16 cellular contexts compared by ENCODE assay signal in genomic region chr14:64409509-64409908, GRCh38. TPM values are rescaled to one million over a fixed set of nuclear protein-coding genes. Genes with fewer than 3 reads are reported as not detected.
DNase-seq lines count a peak whose midpoint lies in the region; ATAC-seq, FAIRE-seq and TF ChIP-seq lines count a peak whose summit lies in the region.
"Had no signal": no experiment of that assay in that cellular context is flagged by ENCODE, and none has a peak within 500 bp of the region (broad histone marks: within the 10 kb centered on the region; RNA-seq: fewer than 3 reads in every experiment).

No MANE protein-coding gene starts in this region.

- intact Hi-C loops in gastrocnemius medialis (cut with DNase I; ENCODE audit: low total_unique reads) = no loop called here

- no peak overlapping the region for H3K4me3 Mint-ChIP-seq in memory B cell
- no peak overlapping the region for H3K4me3 Mint-ChIP-seq in nephron progenitor cell
- H3K4me3 Mint-ChIP-seq: activated naive CD8-positive, alpha-beta T cell; naive thymus-derived CD8-positive, alpha-beta T cell had no signal

- no peaks in the 10 kb centered on the region for H3K27me3 ChIP-seq in HUES6 (ENCODE audit: control insufficient read depth, insufficient read depth, low read length)
- H3K27me3 ChIP-seq in gastrocnemius medialis = no peaks in the 10 kb centered on the region
- H3K27me3 ChIP-seq: BLaER1 treated with 17β-estradiol and CSF1 and Interleukin-3, amounts not matched to agents 10 nM and 100 nM; MG63 had no signal

- no peaks in the 10 kb centered on the region for H3K27me3 Mint-ChIP-seq in memory B cell
- H3K27me3 Mint-ChIP-seq in nephron progenitor cell (ENCODE audit: low read depth, poor library complexity) = no peaks in the 10 kb centered on the region
- H3K27me3 Mint-ChIP-seq: activated naive CD8-positive, alpha-beta T cell; naive thymus-derived CD8-positive, alpha-beta T cell had no signal

- H3K36me3 Mint-ChIP-seq in memory B cell (peaks cover 17% of the 10 kb centered on the region), nephron progenitor cell (ENCODE audit: low read depth) (peaks cover 44% of the 10 kb centered on the region)

- peaks cover 45% of the 10 kb centered on the region for H3K36me3 ChIP-seq in HUES6 (ENCODE audit: control insufficient read depth, insufficient read depth, low read length)
- peaks cover 0 to 13% of the 10 kb centered on the region in 2 donors for H3K36me3 ChIP-seq in gastrocnemius medialis

- H3K9me3 ChIP-seq in HUES6 (ENCODE audit: control insufficient read depth, insufficient read depth, low read depth, low read length) = no peaks in the 10 kb centered on the region
- no peaks in the 10 kb centered on the region for H3K9me3 ChIP-seq in gastrocnemius medialis
- H3K9me3 ChIP-seq: BLaER1 treated with 17β-estradiol and CSF1 and Interleukin-3, amounts not matched to agents 10 nM and 100 nM; MG63 had no signal

- H3K4me1 Mint-ChIP-seq in memory B cell (peaks cover 9% of the 10 kb centered on the region), nephron progenitor cell (peaks cover 9% of the 10 kb centered on the region)

- peak; percentile 54 for ATAC-seq in GM21360 (IDR thresholded peaks at IDR 0.05; ENCODE audit: unreplicated experiment)
- ATAC-seq in memory B cell (ENCODE audit: low read depth) = peak; percentile 84
- no peak for ATAC-seq in GM19324 (IDR thresholded peaks at IDR 0.05; ENCODE audit: low FRiP score, unreplicated experiment)
- no peak for ATAC-seq in gastrocnemius medialis
- ATAC-seq: naive thymus-derived CD8-positive, alpha-beta T cell; Right ventricle myocardium inferior had no signal

- peaks cover 15% of the 10 kb centered on the region; the same call in 1 of the 2 replicates for H3K4me1 ChIP-seq in HUES6 (ENCODE audit: control insufficient read depth, insufficient read depth, low read length)
- no peaks in the 10 kb centered on the region for H3K4me1 ChIP-seq in gastrocnemius medialis
- H3K4me1 ChIP-seq: BLaER1 treated with 17β-estradiol and CSF1 and Interleukin-3, amounts not matched to agents 10 nM and 100 nM had no signal

- H3K9ac ChIP-seq in HUES6 (ENCODE audit: low read length) = no peak overlapping the region
- H3K9ac ChIP-seq: BLaER1 treated with 17β-estradiol and CSF1 and Interleukin-3, amounts not matched to agents 10 nM and 100 nM had no signal

- DNase-seq in GM18507 (ENCODE audit: extremely low spot score, insufficient read length, low read depth) = no peak
- no peak for DNase-seq in memory B cell (ENCODE audit: low spot score in 2 of 2)
- DNase-seq in nephron progenitor cell = no peak
- no peak for DNase-seq in gastrocnemius medialis
- no peak for DNase-seq in GDM1 (lab: John Stamatoyannopoulos, UW)
- DNase-seq: cerebellar nuclear complex; naive thymus-derived CD8-positive, alpha-beta T cell; stimulated activated CD4-positive, alpha-beta T cell treated with anti-CD3 and anti-CD28 coated beads, Interleukin-4, amount 100 ng/mL, for 1 hour; stimulated activated naive CD4-positive, alpha-beta T cell treated with Interleukin-2 at 50 U/mL for 16 hours had no signal

- in situ Hi-C loops in gastrocnemius medialis (cut with MboI; ENCODE audit: low sequenced_read_pairs in 4 of 4) = no loop called here

- H3K9me3 Mint-ChIP-seq in memory B cell (no peaks in the 10 kb centered on the region), nephron progenitor cell (no peaks in the 10 kb centered on the region)
- H3K9me3 Mint-ChIP-seq: naive thymus-derived CD8-positive, alpha-beta T cell had no signal

- H3K4me3 ChIP-seq in HUES6 (ENCODE audit: low read depth, low read length) (no peak overlapping the region), gastrocnemius medialis (no peak overlapping the region)
- H3K4me3 ChIP-seq: BLaER1 treated with 17β-estradiol and CSF1 and Interleukin-3, amounts not matched to agents 10 nM and 100 nM; MG63 had no signal

- TF ChIP-seq CTCF in nephron progenitor cell (IDR thresholded peaks at IDR 0.05) = no peak
- TF ChIP-seq CTCF in gastrocnemius medialis (IDR thresholded peaks at IDR 0.05 in 4 of 5, conservative IDR thresholded peaks at IDR 0.05 in 1 of 5) = no peak

- 0 out of 2 replicates have a peak overlapping the region, but pooled peaks have one; percentile 47 for H3K27ac ChIP-seq in HUES6 (ENCODE audit: low read depth, low read length)
- peak overlapping the region in 1 of 4 donors; percentile 30 for H3K27ac ChIP-seq in gastrocnemius medialis
- H3K27ac ChIP-seq: BLaER1 treated with 17β-estradiol and CSF1 and Interleukin-3, amounts not matched to agents 10 nM and 100 nM had no signal

- H3K27ac Mint-ChIP-seq in memory B cell (peak overlapping the region; percentile 91), nephron progenitor cell (no peak overlapping the region)
- H3K27ac Mint-ChIP-seq: activated naive CD8-positive, alpha-beta T cell had no signal

- FAIRE-seq in GM18507 (lab: Jason Lieb, UNC) = peak; percentile 59

- TF ChIP-seq POLR2A in gastrocnemius medialis (IDR thresholded peaks at IDR 0.05) = no peak

RNA-seq across cellular contexts. Expression of gene MTHFD1, which starts 21.4 kb away (rescaled TPM):
- 10 to 100 TPM; 36.2 to 68.7 (median 42.0) TPM for total RNA-seq in gastrocnemius medialis

RNA-seq across cellular contexts. Expression of gene AKAP5, which starts 55.8 kb away (rescaled TPM):
- under 1 TPM; 0.04 to 0.87 (median 0.42) TPM for total RNA-seq in gastrocnemius medialis

Comparison
In these comparisons a context has a peak if more than half of its experiments do, and no peak if none do; other contexts are left out.
1. ATAC-seq: peak in GM21360 (single experiment) and memory B cell (single experiment); none in GM19324 (single experiment) and gastrocnemius medialis (0 of 2).